Comparison of ENCODE assay signal across 16 cellular contexts in the genomic region with DNA sequence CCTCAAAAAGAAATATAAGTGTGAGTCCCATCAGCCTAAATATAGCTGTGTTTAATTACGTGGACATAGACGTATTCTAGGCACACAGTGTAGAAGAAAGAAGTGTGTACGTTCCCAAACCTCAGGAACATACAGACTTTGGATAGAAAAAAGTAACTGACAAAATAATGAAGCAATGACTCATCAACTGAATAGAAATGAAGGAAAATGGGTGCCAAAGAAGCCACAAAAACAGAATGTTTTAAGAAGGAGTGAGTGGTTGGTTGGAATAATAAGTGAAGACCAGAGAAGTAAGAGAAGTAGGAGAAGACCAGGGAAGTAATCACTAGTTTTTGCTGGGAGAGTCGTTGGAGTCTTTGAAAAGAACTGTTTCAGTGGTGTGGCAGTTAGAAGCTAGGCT.
DNase-seq lines count a peak whose midpoint lies in the region; ATAC-seq and TF ChIP-seq lines count a peak whose summit lies in the region.
"Had no signal": no experiment of that assay in that cellular context is flagged by ENCODE, and none has a peak within 500 bp of the region (broad histone marks: within the 10 kb centered on the region; RNA-seq: fewer than 3 reads in every experiment).

No MANE protein-coding gene starts in this region.

- no peak overlapping the region for H3K9ac ChIP-seq in IMR-90 (ENCODE audit: low read depth, low read length)

- WGBS in IMR-90 (ENCODE audit: extremely low coverage in 2 of 2, insufficient read length in 1 of 2), 2 experiments = no CpG with 5 or more reads among the region's 4 CpGs

- no peak overlapping the region for H2AFZ ChIP-seq in IMR-90 (replicated peaks; ENCODE audit: low read length, poor library complexity)
- H2AFZ ChIP-seq: PC-9 had no signal

- H2BK15ac ChIP-seq in IMR-90 (ENCODE audit: low read depth, low read length) = no peak overlapping the region

- no peaks in the 10 kb centered on the region for H3K9me1 ChIP-seq in IMR-90 (ENCODE audit: insufficient read depth, low read length)

- dilution Hi-C loops in IMR-90 (cut with HindIII; ENCODE audit: low sequenced_read_pairs, unreplicated experiment) = no loop called here

- H3K27ac ChIP-seq in IMR-90 (ENCODE audit: insufficient read depth, low read length) = no peak overlapping the region
- H3K27ac ChIP-seq: PC-9, RWPE1 had no signal

- TF ChIP-seq POLR2A in IMR-90 (IDR thresholded peaks at IDR 0.05; ENCODE audit: low read depth, low read length) = no peak

- TF ChIP-seq CTCF in IMR-90 (conservative IDR thresholded peaks at IDR 0.05; ENCODE audit: low read depth, low read length) = no peak

- no peak overlapping the region for H3K4ac ChIP-seq in IMR-90 (ENCODE audit: low read depth, low read length)

- no peak for ATAC-seq in IMR-90 (ENCODE audit: low read depth)
- ATAC-seq in GM18873 (IDR thresholded peaks at IDR 0.05; ENCODE audit: low FRiP score, unreplicated experiment) = no peak

- no peak overlapping the region for H2BK5ac ChIP-seq in IMR-90 (ENCODE audit: low read depth, low read length, poor library complexity, severe bottlenecking)

- no peak overlapping the region for H3K56ac ChIP-seq in IMR-90 (ENCODE audit: extremely low read depth, insufficient read depth, low read length)

- no peak overlapping the region for H4K8ac ChIP-seq in IMR-90 (ENCODE audit: low read depth in 2 of 2, low read length in 2 of 2)

- H3K18ac ChIP-seq in IMR-90 (ENCODE audit: low read depth, low read length) = peak overlapping the region; percentile 6; the same call in 1 of the 2 replicates

- H3K4me1 ChIP-seq in IMR-90 (ENCODE audit: control insufficient read depth, insufficient read depth, low read length) = no peaks in the 10 kb centered on the region; the same call in 1 of the 2 replicates

- no peak overlapping the region for H4K5ac ChIP-seq in IMR-90 (ENCODE audit: low read depth, low read length)

- intact Hi-C loops in IMR-90 (cut with micrococcal nuclease) = loop anchor here (5.0 kb wide), 1 partner anchor 162 kb away; no protein-coding TSS in a partner anchor

- no peak overlapping the region for H2AK9ac ChIP-seq in IMR-90 (replicated peaks; ENCODE audit: low read depth, low read length, poor library complexity)

- H3K23ac ChIP-seq in IMR-90 (ENCODE audit: low read depth, low read length) = no peak overlapping the region

- H3K79me1 ChIP-seq in IMR-90 (ENCODE audit: low read depth in 1 of 2, low read length in 2 of 2) = no peaks in the 10 kb centered on the region

- no peak overlapping the region for H2AK5ac ChIP-seq in IMR-90 (ENCODE audit: low read depth, low read length)

- H3K27me3 ChIP-seq in IMR-90 (ENCODE audit: control insufficient read depth, insufficient read depth, low read length) = no peaks in the 10 kb centered on the region

- H3K4me3 ChIP-seq in IMR-90 (ENCODE audit: insufficient read depth, low read depth, low read length) = no peak overlapping the region
- H3K4me3 ChIP-seq: PC-9 had no signal

- BruUV-seq in IMR-90 (replicated peaks; lab: Mats Ljungman, UMichigan) = no TSS peak

- peak overlapping the region; percentile 31; the same call in 1 of the 2 replicates for H3K4me2 ChIP-seq in IMR-90 (ENCODE audit: low read depth, low read length)
- H3K4me2 ChIP-seq: PC-9 had no signal

- DNase-seq in IMR-90 (peak; percentile 34), astrocyte of the hippocampus (ENCODE audit: low read depth, low spot score) (peak; percentile 70), fibroblast of peridontal ligament (ENCODE audit: extremely low read depth) (peak; percentile 33), OCI-M2 (lab: John Stamatoyannopoulos, UW; ENCODE audit: unreplicated experiment) (no peak), activated gamma-delta T cell treated with Interleukin-2 at 50 U/mL for 16 hours (no peak)
- no peak for DNase-seq in stimulated activated CD4-positive, alpha-beta T cell treated with anti-CD3 and anti-CD28 coated beads, Interleukin-4, amount 100 ng/mL, for 4 hours
- DNase-seq: DMS79 treated with DMSO at 0.1 percent for 48 hours, HCEC 1CT, NCI-H1436, NCI-H1930, NCI-H226, NCI-H524, PC-9, SIG-M5 had no signal

- H3K36me3 ChIP-seq in IMR-90 (ENCODE audit: control insufficient read depth, insufficient read depth, low read length) = no peaks in the 10 kb centered on the region

- TF ChIP-seq RAD21 in IMR-90 (IDR thresholded peaks at IDR 0.05; ENCODE audit: low read length) = no peak

- H4K91ac ChIP-seq in IMR-90 (ENCODE audit: insufficient read depth, low read depth, low read length) = no peak overlapping the region

- POLR2A ChIA-PET in IMR-90 (lab: Charles Lee; ENCODE audit: unreplicated experiment) = no interaction called here

- peak overlapping the region; percentile 33 for H2BK120ac ChIP-seq in IMR-90 (ENCODE audit: low read depth, low read length)

- no peaks in the 10 kb centered on the region for H3K9me3 ChIP-seq in IMR-90 (ENCODE audit: control insufficient read depth, insufficient read depth, low read length)

- CTCF ChIA-PET in IMR-90 (lab: Yijun Ruan, JAX) = interaction anchor here (0.7 kb wide), 1 partner anchor 108 kb away, joined by 3 read pairs; no protein-coding TSS in a partner anchor

- no peak overlapping the region for H3K14ac ChIP-seq in IMR-90 (replicated peaks; ENCODE audit: low read depth, low read length)

- peak overlapping the region; percentile 63; the same call in 1 of the 2 replicates for H2BK20ac ChIP-seq in IMR-90 (ENCODE audit: low read depth, low read length)

- no peaks in the 10 kb centered on the region for H4K20me1 ChIP-seq in IMR-90 (ENCODE audit: insufficient read depth, low read length)

- in situ Hi-C loops in IMR-90 (cut with MboI; ENCODE audit: low sequenced_read_pairs) = no loop called here

TF ChIP-seq in IMR-90, 13 proteins besides CTCF, POLR2A, EP300 and RAD21:
- TF ChIP-seq MAZ (IDR thresholded peaks at IDR 0.05; ENCODE audit: borderline replicate concordance, low read depth, low read length) (no peak), MXI1 (IDR thresholded peaks at IDR 0.05; ENCODE audit: borderline replicate concordance, low read depth, low read length) (no peak), CHD1 (IDR thresholded peaks at IDR 0.05; ENCODE audit: low read depth, low read length) (no peak), BHLHE40 (IDR thresholded peaks at IDR 0.05; ENCODE audit: low read depth, low read length) (no peak), FOS (IDR thresholded peaks at IDR 0.05; ENCODE audit: low read depth, low read length) (peak; percentile 34; the same call in 1 of the 2 replicates), NFE2L2 (IDR thresholded peaks at IDR 0.05; ENCODE audit: low read depth, low read length) (no peak)
- TF ChIP-seq, protein P1, sequence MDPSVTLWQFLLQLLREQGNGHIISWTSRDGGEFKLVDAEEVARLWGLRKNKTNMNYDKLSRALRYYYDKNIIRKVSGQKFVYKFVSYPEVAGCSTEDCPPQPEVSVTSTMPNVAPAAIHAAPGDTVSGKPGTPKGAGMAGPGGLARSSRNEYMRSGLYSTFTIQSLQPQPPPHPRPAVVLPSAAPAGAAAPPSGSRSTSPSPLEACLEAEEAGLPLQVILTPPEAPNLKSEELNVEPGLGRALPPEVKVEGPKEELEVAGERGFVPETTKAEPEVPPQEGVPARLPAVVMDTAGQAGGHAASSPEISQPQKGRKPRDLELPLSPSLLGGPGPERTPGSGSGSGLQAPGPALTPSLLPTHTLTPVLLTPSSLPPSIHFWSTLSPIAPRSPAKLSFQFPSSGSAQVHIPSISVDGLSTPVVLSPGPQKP (IDR thresholded peaks at IDR 0.05; ENCODE audit: borderline replicate concordance, low read depth, low read length) = no peak

Comparison
In these comparisons a context has a peak if more than half of its experiments do, and no peak if none do; other contexts are left out.
1. DNase-seq: peak in IMR-90 (single experiment), astrocyte of the hippocampus (single experiment) and fibroblast of peridontal ligament (single experiment); none in OCI-M2 (single experiment), activated gamma-delta T cell treated with Interleukin-2 at 50 U/mL for 16 hours (single experiment) and stimulated activated CD4-positive, alpha-beta T cell treated with anti-CD3 and anti-CD28 coated beads, Interleukin-4, amount 100 ng/mL, for 4 hours (0 of 2).